In the genomic region with DNA sequence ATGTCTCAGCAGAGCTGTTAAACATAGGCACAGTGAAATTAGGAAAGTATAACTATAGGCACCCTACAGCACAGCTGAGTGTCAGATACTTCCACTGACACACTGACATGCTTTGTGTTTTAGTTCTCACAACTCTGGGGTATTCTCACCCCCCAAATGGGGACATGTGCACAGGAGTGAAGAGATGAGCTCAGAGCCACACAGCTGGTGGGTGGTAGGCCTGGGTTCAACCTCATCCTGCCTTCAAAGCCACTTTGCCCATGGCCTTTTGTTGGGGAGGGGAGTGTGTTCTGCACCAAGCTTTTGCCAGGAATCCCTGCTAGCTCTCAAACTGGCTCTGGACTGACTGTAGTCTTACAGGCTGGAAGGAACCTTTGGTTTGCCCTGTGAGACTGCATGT, we compare ENCODE assay signal across 13 cellular contexts. TPM values are rescaled to one million over a fixed set of nuclear protein-coding genes. Genes with fewer than 3 reads are reported as not detected.
DNase-seq lines count a peak whose midpoint lies in the region; ATAC-seq and TF ChIP-seq lines count a peak whose summit lies in the region.
"Had no signal": no experiment of that assay in that cellular context is flagged by ENCODE, and none has a peak within 500 bp of the region (broad histone marks: within the 10 kb centered on the region; RNA-seq: fewer than 3 reads in every experiment).

No MANE protein-coding gene starts in this region.

- intact Hi-C loops in CD8-positive, alpha-beta T cell (cut with DNase I, micrococcal nuclease) = loop anchor here in 1 of 2 experiments (2.0 kb wide), 1 partner anchor 21 kb away; no protein-coding TSS in a partner anchor
- intact Hi-C loops in stomach (cut with DNase I; ENCODE audit: low total_unique reads) = loop anchor here (5.0 kb wide), 1 partner anchor 53 kb away; a partner anchor contains a TSS

- no peaks in the 10 kb centered on the region for H3K27me3 ChIP-seq in CD8-positive, alpha-beta T cell (ENCODE audit: insufficient read depth, low read length)
- H3K27me3 ChIP-seq in neutrophil = no peaks in the 10 kb centered on the region
- H3K27me3 ChIP-seq in stomach = no peaks in the 10 kb centered on the region

- no peak for TF ChIP-seq POLR2A in stomach (IDR thresholded peaks at IDR 0.05)

- H3K9me3 Mint-ChIP-seq in CD8-positive, alpha-beta T cell = no peaks in the 10 kb centered on the region
- H3K9me3 Mint-ChIP-seq in chondrocyte (ENCODE audit: low read depth) = no peaks in the 10 kb centered on the region

- CTCF ChIA-PET in CD8-positive, alpha-beta T cell (lab: Charles Lee) = interaction anchor here (0.8 to 1.4 kb wide), 2 partner anchors 10 to 39 kb away, joined by 3 to 7 read pairs; no protein-coding TSS in a partner anchor

- H3K9me3 ChIP-seq in CD8-positive, alpha-beta T cell (ENCODE audit: low read length) = no peaks in the 10 kb centered on the region
- no peaks in the 10 kb centered on the region for H3K9me3 ChIP-seq in neutrophil
- H3K9me3 ChIP-seq in stomach = no peaks in the 10 kb centered on the region

- H3K4me1 ChIP-seq in CD8-positive, alpha-beta T cell (ENCODE audit: insufficient read depth, low read length) = peaks cover 34% of the 10 kb centered on the region
- H3K4me1 ChIP-seq in neutrophil (ENCODE audit: control insufficient read depth in 1 of 2, insufficient read depth in 1 of 2, low read depth in 1 of 2, low read length in 1 of 2) (peaks cover 29 to 37% of the 10 kb centered on the region in 2 experiments), stomach (peaks cover 35 to 62% (median 54%) of the 10 kb centered on the region in 4 donors)

- H3K27me3 Mint-ChIP-seq in CD8-positive, alpha-beta T cell (ENCODE audit: low read depth) = no peaks in the 10 kb centered on the region
- H3K27me3 Mint-ChIP-seq in chondrocyte (ENCODE audit: low read depth) = no peaks in the 10 kb centered on the region

- TF ChIP-seq EP300 in stomach (IDR thresholded peaks at IDR 0.05) = no peak

- POLR2A ChIA-PET in CD8-positive, alpha-beta T cell (lab: Charles Lee) = interaction anchor here (0.6 to 2.8 kb wide), 7 partner anchors 11 to 78 kb away, joined by 3 to 15 read pairs (median 9); a partner anchor contains a TSS

- no peak overlapping the region for H3K4me3 ChIP-seq in CD8-positive, alpha-beta T cell (ENCODE audit: low read depth, low read length)
- H3K4me3 ChIP-seq in LNCaP clone FGC (ENCODE audit: low read depth, low read length) (peak overlapping the region; percentile 82), neutrophil (ENCODE audit: low read depth in 1 of 2, low read length in 1 of 2) (no peak overlapping the region), stomach (peak overlapping the region in 2 of 4 donors; percentile 95 to 97)

- peak overlapping the region; percentile 95 for H3K4me3 Mint-ChIP-seq in CD8-positive, alpha-beta T cell
- H3K4me3 Mint-ChIP-seq in chondrocyte (ENCODE audit: unreplicated experiment) = no peak overlapping the region

- peaks cover 14% of the 10 kb centered on the region for H3K36me3 ChIP-seq in CD8-positive, alpha-beta T cell (ENCODE audit: insufficient read depth, low read length)
- peaks cover 66% of the 10 kb centered on the region for H3K36me3 ChIP-seq in neutrophil
- H3K36me3 ChIP-seq in stomach = peaks cover 29 to 55% (median 52%) of the 10 kb centered on the region in 4 donors

- ATAC-seq in CD8-positive, alpha-beta T cell = no peak
- ATAC-seq in GM21825 (IDR thresholded peaks at IDR 0.05; ENCODE audit: unreplicated experiment) = no peak
- ATAC-seq: left ventricle myocardium superior had no signal

- H3K4me1 Mint-ChIP-seq in CD8-positive, alpha-beta T cell (ENCODE audit: low read depth) = peaks cover 51% of the 10 kb centered on the region
- H3K4me1 Mint-ChIP-seq in chondrocyte (ENCODE audit: low read depth) = peaks cover 56% of the 10 kb centered on the region

- peak overlapping the region; percentile 99 for H3K27ac Mint-ChIP-seq in CD8-positive, alpha-beta T cell
- peak overlapping the region; percentile 22 for H3K27ac Mint-ChIP-seq in chondrocyte (ENCODE audit: unreplicated experiment)

- TF ChIP-seq CTCF in CD8-positive, alpha-beta T cell (IDR thresholded peaks at IDR 0.05) = no peak
- TF ChIP-seq CTCF in LNCaP clone FGC (IDR thresholded peaks at IDR 0.05; ENCODE audit: control insufficient read depth, extremely low read depth, insufficient read depth) = no peak
- no peak for TF ChIP-seq CTCF in chondrocyte (IDR thresholded peaks at IDR 0.05)
- TF ChIP-seq CTCF in neutrophil (IDR thresholded peaks at IDR 0.05) = no peak
- no peak for TF ChIP-seq CTCF in stomach (IDR thresholded peaks at IDR 0.05)

- DNase-seq in CD8-positive, alpha-beta T cell = peak in 1 of 7 experiments; percentile 45
- no peak for DNase-seq in LNCaP clone FGC (ENCODE audit: low read depth)
- no peak for DNase-seq in chondrocyte (ENCODE audit: low spot score)
- no peak for DNase-seq in NCI-H1436 treated with DMSO at 0.1 percent for 48 hours (lab: John Stamatoyannopoulos, UW)
- no peak for DNase-seq in AML-193 (lab: John Stamatoyannopoulos, UW)
- DNase-seq in stomach = no peak
- DNase-seq: activated CD4-positive, alpha-beta T cell treated with anti-CD3 and anti-CD28 coated beads for 48 hours; effector CD4-positive, alpha-beta T cell; left ventricle myocardium superior; NCI-H774; stimulated activated CD4-positive, alpha-beta T cell treated with anti-CD3 and anti-CD28 coated beads, Interleukin-4, amount 100 ng/mL, for 1 hour had no signal

- H3K36me3 Mint-ChIP-seq in CD8-positive, alpha-beta T cell = peaks cover 54% of the 10 kb centered on the region
- H3K36me3 Mint-ChIP-seq in chondrocyte (ENCODE audit: low read depth) = peaks cover 10% of the 10 kb centered on the region

- H3K27ac ChIP-seq in CD8-positive, alpha-beta T cell (ENCODE audit: low read depth, low read length) = no peak overlapping the region
- H3K27ac ChIP-seq in neutrophil (peak overlapping the region; percentile 92), stomach (no peak overlapping the region)

RNA-seq across cellular contexts. Expression of a gene that starts 1.7 kb away (rescaled TPM):
- total RNA-seq in CD8-positive, alpha-beta T cell = 10 to 100 TPM; 92.3 to 95.4 TPM
- total RNA-seq in chondrocyte (68.1 to 70.0 TPM (median 69.2 TPM) in 3 replicates), stomach (10 to 100 TPM; 18.3 to 63.7 (median 52.5) TPM)
- 10 to 100 TPM; 16.2 to 21.7 (median 16.8) TPM for polyA plus RNA-seq in stomach

RNA-seq across cellular contexts. Expression of a gene that starts 31.7 kb away (rescaled TPM):
- total RNA-seq in CD8-positive, alpha-beta T cell = 10 to 100 TPM; 68.7 to 68.9 TPM
- total RNA-seq in chondrocyte (30.1 to 35.2 TPM (median 32.6 TPM) in 3 replicates), stomach (10 to 100 TPM in 2 of 5 donors, 1 to 10 TPM in 3; 3.5 to 64.7 (median 9.0) TPM)
- 10 to 100 TPM; 11.5 to 15.8 (median 11.6) TPM for polyA plus RNA-seq in stomach

RNA-seq across cellular contexts. Expression of a gene that starts 54.1 kb away (rescaled TPM):
- total RNA-seq in CD8-positive, alpha-beta T cell = 10 to 100 TPM; 65.6 to 68.0 TPM
- 8.7 to 10.6 TPM (median 8.8 TPM) in 3 replicates for total RNA-seq in chondrocyte
- total RNA-seq in stomach = 10 to 100 TPM in 2 of 5 donors, 1 to 10 TPM in 2, under 1 TPM in 1; 0.58 to 41.7 (median 6.2) TPM
- 1 to 10 TPM; 2.9 to 4.8 (median 3.8) TPM for polyA plus RNA-seq in stomach
